ENCODE assay signal across 26 cellular contexts in the genomic region with DNA sequence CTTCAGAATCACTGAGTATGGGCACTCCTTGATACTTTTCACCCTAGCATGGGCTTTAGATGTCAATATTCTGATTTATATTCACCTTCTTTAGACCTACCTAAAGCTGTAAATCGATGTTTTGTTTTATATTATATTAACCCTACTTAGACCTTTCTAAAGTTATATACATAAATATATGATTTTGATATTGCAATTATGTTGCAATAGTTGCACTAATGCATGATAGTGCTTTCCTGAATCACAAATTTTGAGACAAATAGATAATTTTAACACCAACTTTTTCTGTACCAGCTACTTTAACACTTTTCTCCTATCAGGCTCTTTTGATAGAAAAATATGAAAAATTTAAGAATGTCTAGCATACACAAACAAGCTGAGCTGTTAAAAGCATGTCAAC.
"Had no signal": no experiment of that assay in that cellular context is flagged by ENCODE, and none has a peak within 500 bp of the region (broad histone marks: within the 10 kb centered on the region; RNA-seq: fewer than 3 reads in every experiment).

No MANE protein-coding gene starts in this region.

- H3K36me3 ChIP-seq: gastrocnemius medialis, ovary, thoracic aorta, upper lobe of right lung had no signal

- H3K9me3 ChIP-seq: gastrocnemius medialis, ovary, thoracic aorta, upper lobe of right lung had no signal

- H3K27me3 ChIP-seq: gastrocnemius medialis, ovary, upper lobe of right lung had no signal

- ATAC-seq: activated CD4-positive, alpha-beta T cell treated with anti-CD3 and anti-CD28 coated beads for 36 hours; activated CD8-positive, alpha-beta memory T cell treated with anti-CD3 and anti-CD28 coated beads, Interleukin-2, amount 10 ng/mL, durations not matched to agents 7 days and 5 days; activated CD8-positive, alpha-beta T cell treated with anti-CD3 and anti-CD28 coated beads, Interleukin-2, amount 10 ng/mL, durations not matched to agents 7 days and 5 days; activated naive CD4-positive, alpha-beta T cell treated with anti-CD3 and anti-CD28 coated beads, Interleukin-2, amount 50 U/mL, for 72 hours; effector memory CD8-positive, alpha-beta T cell; gastrocnemius medialis; left ventricle myocardium superior; naive thymus-derived CD4-positive, alpha-beta T cell; sciatic nerve; stimulated activated naive CD8-positive, alpha-beta T cell treated with anti-CD3 and anti-CD28 coated beads, Interleukin-15, Interleukin-2, amounts not matched to agents 100 U/mL and 50 U/mL, for 24 hours; upper lobe of right lung had no signal

- H3K4me1 ChIP-seq: gastrocnemius medialis, upper lobe of right lung had no signal

- H3K27ac ChIP-seq: gastrocnemius medialis, ovary, skin epidermis, upper lobe of right lung had no signal

- H3K4me3 ChIP-seq: gastrocnemius medialis, ovary, skin epidermis, thoracic aorta, upper lobe of right lung had no signal

- DNase-seq: activated CD4-positive, alpha-beta T cell treated with anti-CD3 and anti-CD28 coated beads for 36 hours; activated CD4-positive, CD25-positive, alpha-beta regulatory T cell; activated CD8-positive, alpha-beta memory T cell treated with anti-CD3 and anti-CD28 coated beads, Interleukin-2, amount 10 ng/mL, durations not matched to agents 7 days and 5 days; activated CD8-positive, alpha-beta T cell treated with anti-CD3 and anti-CD28 coated beads, Interleukin-2, amount 10 ng/mL, durations not matched to agents 7 days and 5 days; activated T-cell treated with anti-CD3 and anti-CD28 coated beads, Interleukin-2, amount 50 U/mL, for 48 hours; anterior cingulate cortex; cortex of kidney; effector memory CD8-positive, alpha-beta T cell; erythroblast; gastrocnemius medialis; glutamatergic neuron; islet precursor cell; left cardiac atrium; left ventricle myocardium superior; midbrain; naive thymus-derived CD4-positive, alpha-beta T cell; ovary; stimulated activated CD4-positive, alpha-beta T cell treated with anti-CD3 and anti-CD28 coated beads, Interleukin-12 subunit alpha, Interleukin-12 subunit beta, amount 100 ng/mL, for 4 hours; stimulated activated CD4-positive, alpha-beta T cell treated with anti-CD3 and anti-CD28 coated beads, Interleukin-4, amount 100 ng/mL, for 1 hour; stimulated activated naive CD8-positive, alpha-beta T cell treated with anti-CD3 and anti-CD28 coated beads, Interleukin-15, Interleukin-2, amounts not matched to agents 100 U/mL and 50 U/mL, for 24 hours; T-helper 1 cell; upper lobe of right lung had no signal
